Comparison of ENCODE assay signal across 8 cellular contexts in genomic region chr12:48717252-48717695, GRCh38. TPM values are rescaled to one million over a fixed set of nuclear protein-coding genes. Genes with fewer than 3 reads are reported as not detected.
A peak's percentile ranks its signal among the peaks of the same experiment; 100 is the strongest.
DNase-seq lines count a peak whose midpoint lies in the region; ATAC-seq, FAIRE-seq and TF ChIP-seq lines count a peak whose summit lies in the region.

No MANE protein-coding gene starts in this region.

- DNase-seq in activated CD4-positive, alpha-beta T cell treated with anti-CD3 and anti-CD28 coated beads for 36 hours: no peak
- no peak for DNase-seq in activated CD4-positive, alpha-beta T cell treated with anti-CD3 and anti-CD28 coated beads, Interleukin-2, amount 50 U/mL, for 48 hours
- DNase-seq in Karpas-422 (peak; percentile 44), bronchial epithelial cell (ENCODE audit: low read depth) (peak; percentile 2), medulla oblongata (ENCODE audit: extremely low spot score) (peak; percentile 22), upper lobe of right lung (no peak), NCI-H1092 (lab: John Stamatoyannopoulos, UW) (no peak)
- DNase-seq in activated CD8-positive, alpha-beta memory T cell treated with anti-CD3 and anti-CD28 coated beads for 24 hours: no peak

- no peak for TF ChIP-seq CTCF in bronchial epithelial cell (IDR thresholded peaks at IDR 0.05; ENCODE audit: insufficient read depth, low read length, severe bottlenecking)
- no peak for TF ChIP-seq CTCF in upper lobe of right lung (IDR thresholded peaks at IDR 0.05)

- H2AFZ ChIP-seq in Karpas-422 (ENCODE audit: low read length): no peak overlapping the region

- POLR2A ChIA-PET in activated CD4-positive, alpha-beta T cell treated with anti-CD3 and anti-CD28 coated beads for 36 hours (lab: Charles Lee): interaction anchor here (0.7 to 0.8 kb wide), 2 partner anchors 35 to 103 kb away, joined by 3 to 4 read pairs; partner anchors contain the start of gene KANSL2

- CTCF ChIA-PET in activated CD4-positive, alpha-beta T cell treated with anti-CD3 and anti-CD28 coated beads for 36 hours (lab: Charles Lee): interaction anchor here (0.6 to 1.6 kb wide), 3 partner anchors 33 to 271 kb away, joined by 3 to 5 read pairs (median 3); partner anchors contain the start of gene CACNB3

- H3K27me3 ChIP-seq in Karpas-422 (ENCODE audit: low read length) (no peaks in the 10 kb centered on the region), bronchial epithelial cell (ENCODE audit: control insufficient read depth, insufficient read depth, low read length) (no peaks in the 10 kb centered on the region), upper lobe of right lung (no peaks in the 10 kb centered on the region)

- H3K27ac ChIP-seq in Karpas-422 (ENCODE audit: low read length): peak overlapping the region; percentile 72
- peak overlapping the region; percentile 94 for H3K27ac ChIP-seq in upper lobe of right lung

- peak overlapping the region; percentile 75 for H3K9ac ChIP-seq in Karpas-422 (ENCODE audit: low read length)

- peak overlapping the region; percentile 64 for H3K4me3 ChIP-seq in Karpas-422 (ENCODE audit: low read length)
- peak overlapping the region; percentile 61 for H3K4me3 ChIP-seq in bronchial epithelial cell (ENCODE audit: low read depth, low read length)
- peak overlapping the region; percentile 84 for H3K4me3 ChIP-seq in upper lobe of right lung

- H3K27ac Mint-ChIP-seq in activated CD4-positive, alpha-beta T cell treated with anti-CD3 and anti-CD28 coated beads for 36 hours: peak overlapping the region; percentile 99

- no peaks in the 10 kb centered on the region for H3K9me2 ChIP-seq in Karpas-422 (replicated peaks; ENCODE audit: insufficient read depth, low read length)

- H3K9me3 ChIP-seq in Karpas-422 (ENCODE audit: low read length) (peaks cover 5% of the 10 kb centered on the region; the same call in 1 of the 2 replicates), upper lobe of right lung (peaks cover 2% of the 10 kb centered on the region)

- H3K27me3 Mint-ChIP-seq in activated CD4-positive, alpha-beta T cell treated with anti-CD3 and anti-CD28 coated beads for 36 hours: no peaks in the 10 kb centered on the region

- H3K79me2 ChIP-seq in Karpas-422 (ENCODE audit: low read length): peaks cover 41% of the 10 kb centered on the region

- H3K4me3 Mint-ChIP-seq in activated CD4-positive, alpha-beta T cell treated with anti-CD3 and anti-CD28 coated beads for 36 hours: peak overlapping the region; percentile 99

- no peak for FAIRE-seq in bronchial epithelial cell (lab: Jason Lieb, UNC)

- H4K20me1 ChIP-seq in Karpas-422 (ENCODE audit: insufficient read depth, low read depth, low read length): peaks cover 7% of the 10 kb centered on the region

- peaks cover 42% of the 10 kb centered on the region for H3K36me3 Mint-ChIP-seq in activated CD4-positive, alpha-beta T cell treated with anti-CD3 and anti-CD28 coated beads for 36 hours (ENCODE audit: low read depth)

- H3K4me1 ChIP-seq in Karpas-422 (ENCODE audit: low read length) (peaks cover 26% of the 10 kb centered on the region), upper lobe of right lung (peaks cover 27% of the 10 kb centered on the region)

- ATAC-seq in activated CD4-positive, alpha-beta T cell treated with anti-CD3 and anti-CD28 coated beads for 36 hours: peak; percentile 1
- no peak for ATAC-seq in upper lobe of right lung

- peaks cover 16% of the 10 kb centered on the region for H3K9me3 Mint-ChIP-seq in activated CD4-positive, alpha-beta T cell treated with anti-CD3 and anti-CD28 coated beads for 36 hours (ENCODE audit: low read depth)

- intact Hi-C loops in activated CD4-positive, alpha-beta T cell treated with anti-CD3 and anti-CD28 coated beads for 36 hours (cut with DNase I, micrococcal nuclease): loop anchor here (1.0 to 10.0 kb wide), 6 partner anchors 34 to 418 kb away; partner anchors contain the start of genes TUBA1B (in 2 of the 2) and DDX23 (in 1 of the 2)
- intact Hi-C loops in upper lobe of right lung (cut with DNase I): no loop called here

- H3K4me1 Mint-ChIP-seq in activated CD4-positive, alpha-beta T cell treated with anti-CD3 and anti-CD28 coated beads for 36 hours: peaks cover 35% of the 10 kb centered on the region

- H3K36me3 ChIP-seq in Karpas-422 (ENCODE audit: insufficient read depth, low read length) (peaks cover 21% of the 10 kb centered on the region; the same call in 1 of the 2 replicates), bronchial epithelial cell (ENCODE audit: control insufficient read depth, insufficient read depth, low read length) (peaks cover 1% of the 10 kb centered on the region), upper lobe of right lung (peaks cover 26% of the 10 kb centered on the region)

- peak overlapping the region; percentile 74 for H3K4me2 ChIP-seq in Karpas-422 (ENCODE audit: low read depth, low read length, poor library complexity, severe bottlenecking)

RNA-seq across cellular contexts. Expression of gene CCNT1, which starts 0.8 kb away (rescaled TPM):
- 10 to 100 TPM; 82.2 to 85.1 TPM for total RNA-seq in activated CD4-positive, alpha-beta T cell treated with anti-CD3 and anti-CD28 coated beads for 36 hours
- total RNA-seq in Karpas-422 (2014; rRNA removed; shearing (Covaris generic); ENCODE audit: low replicate concordance): 39.2 and 40.9 TPM in 2 replicates
- total RNA-seq in bronchial epithelial cell (24.5 and 28.4 TPM in 2 replicates), upper lobe of right lung (31.2 TPM)

RNA-seq across cellular contexts. Expression of gene KANSL2, which starts 35.2 kb away (rescaled TPM):
- total RNA-seq in activated CD4-positive, alpha-beta T cell treated with anti-CD3 and anti-CD28 coated beads for 36 hours: 10 to 100 TPM; 44.0 to 59.8 TPM
- total RNA-seq in Karpas-422 (2014; rRNA removed; shearing (Covaris generic); ENCODE audit: low replicate concordance): 33.9 and 56.9 TPM in 2 replicates
- total RNA-seq in bronchial epithelial cell (52.5 and 70.3 TPM in 2 replicates), upper lobe of right lung (24.7 TPM)

Comparison
In these comparisons a context has a peak if more than half of its experiments do, and no peak if none do; other contexts are left out.
1. DNase-seq: peak in Karpas-422 (single experiment), bronchial epithelial cell (single experiment) and medulla oblongata (single experiment); none in activated CD4-positive, alpha-beta T cell treated with anti-CD3 and anti-CD28 coated beads for 36 hours (single experiment), activated CD4-positive, alpha-beta T cell treated with anti-CD3 and anti-CD28 coated beads, Interleukin-2, amount 50 U/mL, for 48 hours (0 of 2), upper lobe of right lung (single experiment), NCI-H1092 (single experiment) and activated CD8-positive, alpha-beta memory T cell treated with anti-CD3 and anti-CD28 coated beads for 24 hours (single experiment).
2. Peak in every context shown above with its lines, with median percentiles within 50 percentile points of each other: H3K4me3 ChIP-seq.